ENCODE assay signal across 2 cellular contexts in the genomic region with DNA sequence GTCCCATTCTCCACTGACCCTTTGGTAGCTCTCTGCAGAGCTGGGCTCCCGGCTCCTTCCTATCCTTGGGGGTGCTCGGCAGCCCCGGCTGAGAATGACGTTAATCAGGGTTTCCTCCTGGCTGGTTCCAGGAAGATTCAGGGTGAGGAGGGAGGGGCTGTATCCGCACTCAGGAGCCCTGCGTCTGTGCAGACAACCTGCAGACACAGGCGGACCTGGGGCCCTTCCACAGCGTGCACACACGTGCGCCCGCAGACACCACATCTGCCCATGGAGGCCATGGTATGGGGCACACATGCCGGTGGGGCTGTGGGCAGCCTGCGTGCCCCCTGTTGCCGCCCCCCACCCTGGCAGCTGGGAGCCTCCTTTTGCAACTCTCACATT.
TF ChIP-seq lines count a peak whose summit lies in the region.

No MANE protein-coding gene starts in this region.

TF ChIP-seq in liver, 16 proteins besides CTCF, POLR2A, EP300 and RAD21:
- TF ChIP-seq, protein P1, sequence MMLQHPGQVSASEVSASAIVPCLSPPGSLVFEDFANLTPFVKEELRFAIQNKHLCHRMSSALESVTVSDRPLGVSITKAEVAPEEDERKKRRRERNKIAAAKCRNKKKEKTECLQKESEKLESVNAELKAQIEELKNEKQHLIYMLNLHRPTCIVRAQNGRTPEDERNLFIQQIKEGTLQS (IDR thresholded peaks at IDR 0.05) = no peak
- peak; percentile 2 for TF ChIP-seq SP1 (IDR thresholded peaks at IDR 0.05)
- TF ChIP-seq NR2F2 (IDR thresholded peaks at IDR 0.05) = peak; percentile 62

TF ChIP-seq in HepG2, 621 proteins besides CTCF, POLR2A, EP300 and RAD21:
- TF ChIP-seq, protein P2, sequence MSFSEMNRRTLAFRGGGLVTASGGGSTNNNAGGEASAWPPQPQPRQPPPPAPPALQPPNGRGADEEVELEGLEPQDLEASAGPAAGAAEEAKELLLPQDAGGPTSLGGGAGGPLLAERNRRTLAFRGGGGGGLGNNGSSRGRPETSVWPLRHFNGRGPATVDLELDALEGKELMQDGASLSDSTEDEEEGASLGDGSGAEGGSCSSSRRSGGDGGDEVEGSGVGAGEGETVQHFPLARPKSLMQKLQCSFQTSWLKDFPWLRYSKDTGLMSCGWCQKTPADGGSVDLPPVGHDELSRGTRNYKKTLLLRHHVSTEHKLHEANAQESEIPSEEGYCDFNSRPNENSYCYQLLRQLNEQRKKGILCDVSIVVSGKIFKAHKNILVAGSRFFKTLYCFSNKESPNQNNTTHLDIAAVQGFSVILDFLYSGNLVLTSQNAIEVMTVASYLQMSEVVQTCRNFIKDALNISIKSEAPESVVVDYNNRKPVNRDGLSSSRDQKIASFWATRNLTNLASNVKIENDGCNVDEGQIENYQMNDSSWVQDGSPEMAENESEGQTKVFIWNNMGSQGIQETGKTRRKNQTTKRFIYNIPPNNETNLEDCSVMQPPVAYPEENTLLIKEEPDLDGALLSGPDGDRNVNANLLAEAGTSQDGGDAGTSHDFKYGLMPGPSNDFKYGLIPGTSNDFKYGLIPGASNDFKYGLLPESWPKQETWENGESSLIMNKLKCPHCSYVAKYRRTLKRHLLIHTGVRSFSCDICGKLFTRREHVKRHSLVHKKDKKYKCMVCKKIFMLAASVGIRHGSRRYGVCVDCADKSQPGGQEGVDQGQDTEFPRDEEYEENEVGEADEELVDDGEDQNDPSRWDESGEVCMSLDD (CRISPR knock-in tag; IDR thresholded peaks at IDR 0.05; ENCODE audit: borderline replicate concordance) = no peak
- TF ChIP-seq KAT2B (IDR thresholded peaks at IDR 0.05; ENCODE audit: borderline replicate concordance, low read depth, low read length) = no peak
- TF ChIP-seq SETDB1 (CRISPR knock-in tag; IDR thresholded peaks at IDR 0.05; ENCODE audit: borderline replicate concordance) = no peak
- TF ChIP-seq ZNF180 (CRISPR knock-in tag; IDR thresholded peaks at IDR 0.05; ENCODE audit: borderline replicate concordance, low read depth) = no peak
- TF ChIP-seq ATRX (CRISPR knock-in tag; IDR thresholded peaks at IDR 0.05; ENCODE audit: borderline replicate concordance) = no peak
- TF ChIP-seq, protein P3, sequence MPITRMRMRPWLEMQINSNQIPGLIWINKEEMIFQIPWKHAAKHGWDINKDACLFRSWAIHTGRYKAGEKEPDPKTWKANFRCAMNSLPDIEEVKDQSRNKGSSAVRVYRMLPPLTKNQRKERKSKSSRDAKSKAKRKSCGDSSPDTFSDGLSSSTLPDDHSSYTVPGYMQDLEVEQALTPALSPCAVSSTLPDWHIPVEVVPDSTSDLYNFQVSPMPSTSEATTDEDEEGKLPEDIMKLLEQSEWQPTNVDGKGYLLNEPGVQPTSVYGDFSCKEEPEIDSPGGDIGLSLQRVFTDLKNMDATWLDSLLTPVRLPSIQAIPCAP (CRISPR knock-in tag; IDR thresholded peaks at IDR 0.05; ENCODE audit: low read depth) = no peak
- TF ChIP-seq, protein P4, sequence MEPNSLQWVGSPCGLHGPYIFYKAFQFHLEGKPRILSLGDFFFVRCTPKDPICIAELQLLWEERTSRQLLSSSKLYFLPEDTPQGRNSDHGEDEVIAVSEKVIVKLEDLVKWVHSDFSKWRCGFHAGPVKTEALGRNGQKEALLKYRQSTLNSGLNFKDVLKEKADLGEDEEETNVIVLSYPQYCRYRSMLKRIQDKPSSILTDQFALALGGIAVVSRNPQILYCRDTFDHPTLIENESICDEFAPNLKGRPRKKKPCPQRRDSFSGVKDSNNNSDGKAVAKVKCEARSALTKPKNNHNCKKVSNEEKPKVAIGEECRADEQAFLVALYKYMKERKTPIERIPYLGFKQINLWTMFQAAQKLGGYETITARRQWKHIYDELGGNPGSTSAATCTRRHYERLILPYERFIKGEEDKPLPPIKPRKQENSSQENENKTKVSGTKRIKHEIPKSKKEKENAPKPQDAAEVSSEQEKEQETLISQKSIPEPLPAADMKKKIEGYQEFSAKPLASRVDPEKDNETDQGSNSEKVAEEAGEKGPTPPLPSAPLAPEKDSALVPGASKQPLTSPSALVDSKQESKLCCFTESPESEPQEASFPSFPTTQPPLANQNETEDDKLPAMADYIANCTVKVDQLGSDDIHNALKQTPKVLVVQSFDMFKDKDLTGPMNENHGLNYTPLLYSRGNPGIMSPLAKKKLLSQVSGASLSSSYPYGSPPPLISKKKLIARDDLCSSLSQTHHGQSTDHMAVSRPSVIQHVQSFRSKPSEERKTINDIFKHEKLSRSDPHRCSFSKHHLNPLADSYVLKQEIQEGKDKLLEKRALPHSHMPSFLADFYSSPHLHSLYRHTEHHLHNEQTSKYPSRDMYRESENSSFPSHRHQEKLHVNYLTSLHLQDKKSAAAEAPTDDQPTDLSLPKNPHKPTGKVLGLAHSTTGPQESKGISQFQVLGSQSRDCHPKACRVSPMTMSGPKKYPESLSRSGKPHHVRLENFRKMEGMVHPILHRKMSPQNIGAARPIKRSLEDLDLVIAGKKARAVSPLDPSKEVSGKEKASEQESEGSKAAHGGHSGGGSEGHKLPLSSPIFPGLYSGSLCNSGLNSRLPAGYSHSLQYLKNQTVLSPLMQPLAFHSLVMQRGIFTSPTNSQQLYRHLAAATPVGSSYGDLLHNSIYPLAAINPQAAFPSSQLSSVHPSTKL (CRISPR knock-in tag; IDR thresholded peaks at IDR 0.05) = no peak
- no peak for TF ChIP-seq ZNF331 (CRISPR knock-in tag; IDR thresholded peaks at IDR 0.05)
- TF ChIP-seq ZNF629 (CRISPR knock-in tag; conservative IDR thresholded peaks at IDR 0.05) = no peak
- TF ChIP-seq ZMYM2 (CRISPR knock-in tag; IDR thresholded peaks at IDR 0.05) = no peak
- no peak for TF ChIP-seq SNRNP70 (IDR thresholded peaks at IDR 0.05; ENCODE audit: low read depth, low read length)
- no peak for TF ChIP-seq ZNF660 (CRISPR knock-in tag; IDR thresholded peaks at IDR 0.05; ENCODE audit: borderline replicate concordance, low read depth)
- no peak for TF ChIP-seq JARID2 (CRISPR knock-in tag; IDR thresholded peaks at IDR 0.05; ENCODE audit: insufficient replicate concordance)
- no peak for TF ChIP-seq SNAPC4 (CRISPR knock-in tag; IDR thresholded peaks at IDR 0.05)
- no peak for TF ChIP-seq AFF4 (CRISPR knock-in tag; IDR thresholded peaks at IDR 0.05)
- TF ChIP-seq, protein P5, sequence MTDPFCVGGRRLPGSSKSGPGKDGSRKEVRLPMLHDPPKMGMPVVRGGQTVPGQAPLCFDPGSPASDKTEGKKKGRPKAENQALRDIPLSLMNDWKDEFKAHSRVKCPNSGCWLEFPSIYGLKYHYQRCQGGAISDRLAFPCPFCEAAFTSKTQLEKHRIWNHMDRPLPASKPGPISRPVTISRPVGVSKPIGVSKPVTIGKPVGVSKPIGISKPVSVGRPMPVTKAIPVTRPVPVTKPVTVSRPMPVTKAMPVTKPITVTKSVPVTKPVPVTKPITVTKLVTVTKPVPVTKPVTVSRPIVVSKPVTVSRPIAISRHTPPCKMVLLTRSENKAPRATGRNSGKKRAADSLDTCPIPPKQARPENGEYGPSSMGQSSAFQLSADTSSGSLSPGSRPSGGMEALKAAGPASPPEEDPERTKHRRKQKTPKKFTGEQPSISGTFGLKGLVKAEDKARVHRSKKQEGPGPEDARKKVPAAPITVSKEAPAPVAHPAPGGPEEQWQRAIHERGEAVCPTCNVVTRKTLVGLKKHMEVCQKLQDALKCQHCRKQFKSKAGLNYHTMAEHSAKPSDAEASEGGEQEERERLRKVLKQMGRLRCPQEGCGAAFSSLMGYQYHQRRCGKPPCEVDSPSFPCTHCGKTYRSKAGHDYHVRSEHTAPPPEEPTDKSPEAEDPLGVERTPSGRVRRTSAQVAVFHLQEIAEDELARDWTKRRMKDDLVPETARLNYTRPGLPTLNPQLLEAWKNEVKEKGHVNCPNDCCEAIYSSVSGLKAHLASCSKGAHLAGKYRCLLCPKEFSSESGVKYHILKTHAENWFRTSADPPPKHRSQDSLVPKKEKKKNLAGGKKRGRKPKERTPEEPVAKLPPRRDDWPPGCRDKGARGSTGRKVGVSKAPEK (CRISPR knock-in tag; IDR thresholded peaks at IDR 0.05; ENCODE audit: borderline replicate concordance) = no peak
- TF ChIP-seq ZNF562 (CRISPR knock-in tag; IDR thresholded peaks at IDR 0.05; ENCODE audit: borderline replicate concordance) = no peak
